In genomic region chr9:125370786-125371185, GRCh38 we compare ENCODE assay signal across 1 cellular context.
TF ChIP-seq lines count a peak whose summit lies in the region.

No MANE protein-coding gene starts in this region.

TF ChIP-seq in HEK293, 187 proteins besides CTCF, POLR2A, EP300 and RAD21 (continued from another document):
- TF ChIP-seq, protein P1, sequence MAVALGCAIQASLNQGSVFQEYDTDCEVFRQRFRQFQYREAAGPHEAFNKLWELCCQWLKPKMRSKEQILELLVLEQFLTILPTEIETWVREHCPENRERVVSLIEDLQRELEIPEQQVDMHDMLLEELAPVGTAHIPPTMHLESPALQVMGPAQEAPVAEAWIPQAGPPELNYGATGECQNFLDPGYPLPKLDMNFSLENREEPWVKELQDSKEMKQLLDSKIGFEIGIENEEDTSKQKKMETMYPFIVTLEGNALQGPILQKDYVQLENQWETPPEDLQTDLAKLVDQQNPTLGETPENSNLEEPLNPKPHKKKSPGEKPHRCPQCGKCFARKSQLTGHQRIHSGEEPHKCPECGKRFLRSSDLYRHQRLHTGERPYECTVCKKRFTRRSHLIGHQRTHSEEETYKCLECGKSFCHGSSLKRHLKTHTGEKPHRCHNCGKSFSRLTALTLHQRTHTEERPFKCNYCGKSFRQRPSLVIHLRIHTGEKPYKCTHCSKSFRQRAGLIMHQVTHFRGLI (tag by site-specific recombination; IDR thresholded peaks at IDR 0.05) = no peak
- TF ChIP-seq ZNF2 (tag by site-specific recombination; IDR thresholded peaks at IDR 0.05) = no peak
- TF ChIP-seq, protein P2, sequence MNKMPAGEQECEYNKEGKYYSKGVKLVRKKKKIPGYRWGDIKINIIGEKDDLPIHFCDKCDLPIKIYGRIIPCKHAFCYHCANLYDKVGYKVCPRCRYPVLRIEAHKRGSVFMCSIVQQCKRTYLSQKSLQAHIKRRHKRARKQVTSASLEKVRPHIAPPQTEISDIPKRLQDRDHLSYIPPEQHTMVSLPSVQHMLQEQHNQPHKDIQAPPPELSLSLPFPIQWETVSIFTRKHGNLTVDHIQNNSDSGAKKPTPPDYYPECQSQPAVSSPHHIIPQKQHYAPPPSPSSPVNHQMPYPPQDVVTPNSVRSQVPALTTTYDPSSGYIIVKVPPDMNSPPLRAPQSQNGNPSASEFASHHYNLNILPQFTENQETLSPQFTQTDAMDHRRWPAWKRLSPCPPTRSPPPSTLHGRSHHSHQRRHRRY (tag by site-specific recombination; IDR thresholded peaks at IDR 0.05) = no peak
